In genomic region chr12:74816398-74817175, GRCh38 we compare ENCODE assay signal across 12 cellular contexts.
"Had no signal": no experiment of that assay in that cellular context is flagged by ENCODE, and none has a peak within 500 bp of the region (broad histone marks: within the 10 kb centered on the region; RNA-seq: fewer than 3 reads in every experiment).

No MANE protein-coding gene starts in this region.

- H3K4me1 Mint-ChIP-seq: neural progenitor cell had no signal

- H3K36me3 Mint-ChIP-seq: neural progenitor cell had no signal

- H3K9me3 Mint-ChIP-seq: neural progenitor cell had no signal

- H3K4me3 Mint-ChIP-seq: dendritic cell treated with granulocyte-macrophage colony-stimulating factor and Interleukin-4, amounts not matched to agents 40 ng/mL and 50 ng/mL, for 4 days; neural progenitor cell had no signal

- H3K27me3 Mint-ChIP-seq: dendritic cell treated with granulocyte-macrophage colony-stimulating factor and Interleukin-4, amounts not matched to agents 40 ng/mL and 50 ng/mL, for 4 days had no signal

- H3K27ac Mint-ChIP-seq: activated naive CD4-positive, alpha-beta T cell treated with anti-CD3 and anti-CD28 coated beads, Interleukin-2, amount 50 U/mL, for 72 hours; dendritic cell treated with granulocyte-macrophage colony-stimulating factor and Interleukin-4, amounts not matched to agents 40 ng/mL and 50 ng/mL, for 4 days had no signal

- DNase-seq: activated CD4-positive, alpha-beta T cell treated with anti-CD3 and anti-CD28 coated beads, Interleukin-2, amount 50 U/mL, for 4 hours; activated T-cell treated with anti-CD3 and anti-CD28 coated beads, Interleukin-2, amount 50 U/mL, for 1 hour; cerebellar nuclear complex; hypothalamus; left cardiac atrium; lower lobe of right lung; midbrain; stimulated activated CD4-positive, alpha-beta T cell treated with anti-CD3 and anti-CD28 coated beads, Interleukin-4, amount 100 ng/mL, for 4 hours; thyroid gland had no signal
